ENCODE assay signal across 1 cellular context in genomic region chr16:19135896-19136438, GRCh38.
TF ChIP-seq lines count a peak whose summit lies in the region.

No MANE protein-coding gene starts in this region.

TF ChIP-seq in HepG2, 621 proteins besides CTCF, POLR2A, EP300 and RAD21 (continued from another document):
- no peak for TF ChIP-seq TRAFD1 (CRISPR knock-in tag; IDR thresholded peaks at IDR 0.05; ENCODE audit: borderline replicate concordance)
- TF ChIP-seq NONO (IDR thresholded peaks at IDR 0.05) = no peak
- TF ChIP-seq NONO (CRISPR knock-in tag; conservative IDR thresholded peaks at IDR 0.05) = no peak
- TF ChIP-seq, protein P1, sequence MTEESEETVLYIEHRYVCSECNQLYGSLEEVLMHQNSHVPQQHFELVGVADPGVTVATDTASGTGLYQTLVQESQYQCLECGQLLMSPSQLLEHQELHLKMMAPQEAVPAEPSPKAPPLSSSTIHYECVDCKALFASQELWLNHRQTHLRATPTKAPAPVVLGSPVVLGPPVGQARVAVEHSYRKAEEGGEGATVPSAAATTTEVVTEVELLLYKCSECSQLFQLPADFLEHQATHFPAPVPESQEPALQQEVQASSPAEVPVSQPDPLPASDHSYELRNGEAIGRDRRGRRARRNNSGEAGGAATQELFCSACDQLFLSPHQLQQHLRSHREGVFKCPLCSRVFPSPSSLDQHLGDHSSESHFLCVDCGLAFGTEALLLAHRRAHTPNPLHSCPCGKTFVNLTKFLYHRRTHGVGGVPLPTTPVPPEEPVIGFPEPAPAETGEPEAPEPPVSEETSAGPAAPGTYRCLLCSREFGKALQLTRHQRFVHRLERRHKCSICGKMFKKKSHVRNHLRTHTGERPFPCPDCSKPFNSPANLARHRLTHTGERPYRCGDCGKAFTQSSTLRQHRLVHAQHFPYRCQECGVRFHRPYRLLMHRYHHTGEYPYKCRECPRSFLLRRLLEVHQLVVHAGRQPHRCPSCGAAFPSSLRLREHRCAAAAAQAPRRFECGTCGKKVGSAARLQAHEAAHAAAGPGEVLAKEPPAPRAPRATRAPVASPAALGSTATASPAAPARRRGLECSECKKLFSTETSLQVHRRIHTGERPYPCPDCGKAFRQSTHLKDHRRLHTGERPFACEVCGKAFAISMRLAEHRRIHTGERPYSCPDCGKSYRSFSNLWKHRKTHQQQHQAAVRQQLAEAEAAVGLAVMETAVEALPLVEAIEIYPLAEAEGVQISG (CRISPR knock-in tag; IDR thresholded peaks at IDR 0.05) = no peak
- no peak for TF ChIP-seq SAFB2 (CRISPR knock-in tag; IDR thresholded peaks at IDR 0.05; ENCODE audit: borderline replicate concordance, low read depth)
- no peak for TF ChIP-seq ZFP41 (CRISPR knock-in tag; IDR thresholded peaks at IDR 0.05; ENCODE audit: borderline replicate concordance)
- 0 out of 2 replicates have a peak, but pooled peaks have one; percentile 26 for TF ChIP-seq ZNF691 (CRISPR knock-in tag; IDR thresholded peaks at IDR 0.05; ENCODE audit: borderline replicate concordance, low read depth)
- TF ChIP-seq PHB2 (IDR thresholded peaks at IDR 0.05; ENCODE audit: partially characterized antibody) = no peak
- 0 out of 2 replicates have a peak, but pooled peaks have one; percentile 5 for TF ChIP-seq ARID4A (CRISPR knock-in tag; IDR thresholded peaks at IDR 0.05; ENCODE audit: borderline replicate concordance)
- TF ChIP-seq ZNF414 (CRISPR knock-in tag; IDR thresholded peaks at IDR 0.05) = no peak
- TF ChIP-seq SNRNP70 (IDR thresholded peaks at IDR 0.05; ENCODE audit: low read depth, low read length) = no peak
- TF ChIP-seq, protein P2, sequence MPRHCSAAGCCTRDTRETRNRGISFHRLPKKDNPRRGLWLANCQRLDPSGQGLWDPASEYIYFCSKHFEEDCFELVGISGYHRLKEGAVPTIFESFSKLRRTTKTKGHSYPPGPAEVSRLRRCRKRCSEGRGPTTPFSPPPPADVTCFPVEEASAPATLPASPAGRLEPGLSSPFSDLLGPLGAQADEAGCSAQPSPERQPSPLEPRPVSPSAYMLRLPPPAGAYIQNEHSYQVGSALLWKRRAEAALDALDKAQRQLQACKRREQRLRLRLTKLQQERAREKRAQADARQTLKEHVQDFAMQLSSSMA (CRISPR knock-in tag; IDR thresholded peaks at IDR 0.05) = no peak
- no peak for TF ChIP-seq ZKSCAN8 (CRISPR knock-in tag; IDR thresholded peaks at IDR 0.05; ENCODE audit: borderline replicate concordance)
- TF ChIP-seq ZNF773 (CRISPR knock-in tag; IDR thresholded peaks at IDR 0.05; ENCODE audit: borderline replicate concordance) = no peak
- TF ChIP-seq ZNF597 (CRISPR knock-in tag; IDR thresholded peaks at IDR 0.05) = no peak
- no peak for TF ChIP-seq ZNF782 (CRISPR knock-in tag; IDR thresholded peaks at IDR 0.05; ENCODE audit: borderline replicate concordance)
- TF ChIP-seq HNF4G (IDR thresholded peaks at IDR 0.05; ENCODE audit: borderline replicate concordance, low read depth, low read length) = no peak
- TF ChIP-seq HNF4G (CRISPR knock-in tag; IDR thresholded peaks at IDR 0.05; ENCODE audit: borderline replicate concordance, low read depth) = no peak
- TF ChIP-seq ZNF556 (CRISPR knock-in tag; IDR thresholded peaks at IDR 0.05; ENCODE audit: borderline replicate concordance) = 0 out of 2 replicates have a peak, but pooled peaks have one; percentile 26
- no peak for TF ChIP-seq SMARCC2 (IDR thresholded peaks at IDR 0.05)
- TF ChIP-seq ZNF513 (CRISPR knock-in tag; conservative IDR thresholded peaks at IDR 0.05) = no peak
- no peak for TF ChIP-seq HOXA3 (CRISPR knock-in tag; IDR thresholded peaks at IDR 0.05)
- no peak for TF ChIP-seq IRX3 (CRISPR knock-in tag; IDR thresholded peaks at IDR 0.05; ENCODE audit: borderline replicate concordance, low read depth)
- 0 out of 2 replicates have a peak, but pooled peaks have one; percentile 33 for TF ChIP-seq SP5 (CRISPR knock-in tag; IDR thresholded peaks at IDR 0.05; ENCODE audit: borderline replicate concordance, low read depth)
